In genomic region chr2:225041871-225042799, GRCh38 we compare ENCODE assay signal across 8 cellular contexts. TPM values are rescaled to one million over a fixed set of nuclear protein-coding genes. Genes with fewer than 3 reads are reported as not detected.
A peak's percentile ranks its signal among the peaks of the same experiment; 100 is the strongest.
DNase-seq lines count a peak whose midpoint lies in the region; ATAC-seq and TF ChIP-seq lines count a peak whose summit lies in the region.

Gene DOCK10, minus strand, starts transcription at chr2:225042468. Its CDS starts 94 bp downstream, at chr2:225042374.

- DNase-seq in AG10803 (ENCODE audit: low read depth) (peak; percentile 77), T follicular helper cell (ENCODE audit: low read depth) (peak; percentile 37), hypothalamus (lab: John Stamatoyannopoulos, UW) (peak in 41 of 51 donors; percentile 16 to 86 (median 53)), sciatic nerve (ENCODE audit: low spot score) (no peak), OCI-M1 (lab: John Stamatoyannopoulos, UW) (no peak)

- TF ChIP-seq POLR2A in GM18951 (IDR thresholded peaks at IDR 0.05; ENCODE audit: extremely low read depth, insufficient read depth, insufficient read length) = peak; percentile 37

- H3K4me3 ChIP-seq in AG10803 (ENCODE audit: low read length) = peak within 1 kb of the TSS; percentile 78

- in situ Hi-C loops in GM18951 (cut with MboI; ENCODE audit: low sequenced_read_pairs, unreplicated experiment) = no loop called here

- intact Hi-C loops in sciatic nerve (cut with DNase I) = no loop called here

- ATAC-seq in HG03175 (IDR thresholded peaks at IDR 0.05; ENCODE audit: unreplicated experiment) = peak; percentile 35
- peak; percentile 32 for ATAC-seq in sciatic nerve

- no peak for TF ChIP-seq CTCF in AG10803 (conservative IDR thresholded peaks at IDR 0.05; ENCODE audit: low read length)

- peak within 1 kb of the TSS; percentile 84 for H3K27ac ChIP-seq in angular gyrus (ENCODE audit: low read depth, low read length)

RNA-seq across cellular contexts. Expression of gene DOCK10, which starts in this region (rescaled TPM):
- 50.7 TPM for total RNA-seq in sciatic nerve

Comparison
In these comparisons a context has a peak if more than half of its experiments do, and no peak if none do; other contexts are left out.
1. DNase-seq: peak in AG10803 (single experiment), T follicular helper cell (single experiment) and hypothalamus (41 of 51); none in sciatic nerve (single experiment) and OCI-M1 (single experiment).